ENCODE assay signal across 8 cellular contexts in genomic region chr6:154039231-154039842, GRCh38.
DNase-seq lines count a peak whose midpoint lies in the region; ATAC-seq lines count a peak whose summit lies in the region.

Gene OPRM1, plus strand, starts transcription at chr6:154039240. Its CDS starts 305 bp downstream, at chr6:154039545.

- peak; percentile 60 for DNase-seq in activated CD8-positive, alpha-beta memory T cell treated with anti-CD3 and anti-CD28 coated beads for 24 hours
- DNase-seq in activated CD8-positive, alpha-beta memory T cell treated with anti-CD3 and anti-CD28 coated beads, Interleukin-2, amount 50 U/mL, for 4 hours = no peak
- DNase-seq in activated CD4-positive, alpha-beta T cell treated with anti-CD3 and anti-CD28 coated beads, Interleukin-2, amount 50 U/mL, for 1 hour = peak; percentile 10
- DNase-seq in glomerular visceral epithelial cell (ENCODE audit: extremely low spot score) (peak; percentile 43), 8988T (no peak), NAMALWA (ENCODE audit: low spot score) (no peak)
- peak in 2 of 3 donors; percentile 2 to 8 for DNase-seq in stimulated activated CD4-positive, alpha-beta T cell treated with anti-CD3 and anti-CD28 coated beads, Interleukin-12 subunit alpha, Interleukin-12 subunit beta, amount 100 ng/mL, for 48 hours (ENCODE audit: low read depth in 2 of 3, low spot score in 1 of 3)

- ATAC-seq in HG02798 (IDR thresholded peaks at IDR 0.05; ENCODE audit: poor library complexity, unreplicated experiment) = no peak

Comparison
In these comparisons a context has a peak if more than half of its experiments do, and no peak if none do; other contexts are left out.
1. DNase-seq: peak in activated CD8-positive, alpha-beta memory T cell treated with anti-CD3 and anti-CD28 coated beads for 24 hours (single experiment), activated CD4-positive, alpha-beta T cell treated with anti-CD3 and anti-CD28 coated beads, Interleukin-2, amount 50 U/mL, for 1 hour (single experiment), glomerular visceral epithelial cell (single experiment) and stimulated activated CD4-positive, alpha-beta T cell treated with anti-CD3 and anti-CD28 coated beads, Interleukin-12 subunit alpha, Interleukin-12 subunit beta, amount 100 ng/mL, for 48 hours (2 of 3); none in activated CD8-positive, alpha-beta memory T cell treated with anti-CD3 and anti-CD28 coated beads, Interleukin-2, amount 50 U/mL, for 4 hours (single experiment), 8988T (single experiment) and NAMALWA (single experiment).